ENCODE assay signal across 9 cellular contexts in the genomic region with DNA sequence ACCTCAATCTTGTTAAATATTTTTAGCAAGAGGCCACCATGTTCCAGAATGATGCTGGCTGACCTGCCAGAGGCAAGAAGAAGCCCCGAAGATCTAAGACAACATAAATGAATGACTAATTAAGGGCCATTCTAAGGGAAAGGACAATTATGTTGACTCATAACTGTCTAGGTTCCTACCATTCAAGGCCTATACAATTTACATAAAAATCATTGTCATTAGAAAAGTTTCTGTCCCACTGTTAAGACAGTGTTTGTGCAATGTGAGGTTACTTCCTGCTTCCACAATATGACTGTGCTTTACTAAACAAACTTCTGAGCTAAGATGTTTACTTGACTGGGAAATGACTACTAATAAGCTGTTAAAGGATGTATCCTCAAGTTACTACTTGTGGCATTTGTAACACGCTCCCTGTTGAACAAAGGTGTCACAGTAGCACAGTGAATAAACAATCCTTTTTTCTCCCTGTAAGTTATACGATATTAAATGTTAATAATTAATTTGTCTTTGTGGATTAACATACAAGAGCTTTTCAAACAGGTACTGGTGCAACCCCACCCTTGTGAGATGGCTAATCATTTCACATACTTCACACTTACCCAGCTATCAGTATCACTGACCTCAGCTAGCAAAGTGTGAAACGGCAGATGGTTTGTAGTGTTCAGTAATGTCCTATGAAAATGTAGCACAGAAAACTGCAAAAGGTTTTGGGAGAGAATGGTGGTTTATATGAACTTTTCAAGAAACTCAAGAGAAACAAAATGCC.
A peak's percentile ranks its signal among the peaks of the same experiment; 100 is the strongest.
DNase-seq lines count a peak whose midpoint lies in the region; ATAC-seq and TF ChIP-seq lines count a peak whose summit lies in the region.
"Had no signal": no experiment of that assay in that cellular context is flagged by ENCODE, and none has a peak within 500 bp of the region (broad histone marks: within the 10 kb centered on the region; RNA-seq: fewer than 3 reads in every experiment).

No MANE protein-coding gene starts in this region.

- no peaks in the 10 kb centered on the region for H3K27me3 Mint-ChIP-seq in CD14-positive monocyte (ENCODE audit: low read depth in 3 of 3)

- TF ChIP-seq CTCF in CD14-positive monocyte (IDR thresholded peaks at IDR 0.05) (no peak), fibroblast of villous mesenchyme (IDR thresholded peaks at IDR 0.05; ENCODE audit: insufficient read depth, low read depth, low read length) (no peak), WERI-Rb-1 (IDR thresholded peaks at IDR 0.05; ENCODE audit: low read depth, low read length) (no peak)

- no peak overlapping the region for H3K4me3 ChIP-seq in fibroblast of villous mesenchyme (ENCODE audit: low read depth, low read length)
- H3K4me3 ChIP-seq in SJCRH30, result no peak overlapping the region
- H3K4me3 ChIP-seq in aorta (ENCODE audit: low read length in 2 of 2), result no peak overlapping the region
- H3K4me3 ChIP-seq in WERI-Rb-1 (ENCODE audit: low read depth, low read length), result no peak overlapping the region

- no peaks in the 10 kb centered on the region for H3K9me3 ChIP-seq in SJCRH30 (replicated peaks)
- H3K9me3 ChIP-seq in aorta (ENCODE audit: control insufficient read depth, low read length), result no peaks in the 10 kb centered on the region
- no peaks in the 10 kb centered on the region for H3K9me3 ChIP-seq in WERI-Rb-1 (ENCODE audit: severe bottlenecking)

- peaks cover 5% of the 10 kb centered on the region for H3K4me1 ChIP-seq in SJCRH30
- H3K4me1 ChIP-seq in aorta (ENCODE audit: control insufficient read depth in 1 of 2, insufficient read depth in 2 of 2, low read length in 2 of 2), result peaks cover 0 to 6% of the 10 kb centered on the region in 2 donors

- H3K9me3 Mint-ChIP-seq in CD14-positive monocyte, result peaks cover 0 to 2% (median 0%) of the 10 kb centered on the region in 7 donors

- DNase-seq in CD14-positive monocyte (ENCODE audit: low spot score) (no peak), fibroblast of villous mesenchyme (ENCODE audit: low read depth) (peak; percentile 39), SJCRH30 (no peak), aorta (no peak), WERI-Rb-1 (no peak), head of caudate nucleus (no peak)
- DNase-seq: NCI-H1105 had no signal

- H3K36me3 ChIP-seq in SJCRH30 (no peaks in the 10 kb centered on the region), aorta (ENCODE audit: control insufficient read depth in 1 of 2, insufficient read depth in 2 of 2, low read length in 1 of 2) (no peaks in the 10 kb centered on the region), WERI-Rb-1 (no peaks in the 10 kb centered on the region)

- no peaks in the 10 kb centered on the region for H3K36me3 Mint-ChIP-seq in CD14-positive monocyte

- ATAC-seq in GM19467 (IDR thresholded peaks at IDR 0.05; ENCODE audit: unreplicated experiment) (peak; percentile 56), HG03378 (IDR thresholded peaks at IDR 0.05; ENCODE audit: unreplicated experiment) (peak; percentile 49), aorta (ENCODE audit: low FRiP score) (no peak)

- H3K4me1 Mint-ChIP-seq in CD14-positive monocyte, result peaks cover 19% of the 10 kb centered on the region

- WGBS in aorta, 2 donors, result 88 to 89% methylated on average over 4 of the region's 4 CpGs

- peak overlapping the region in 4 of 7 donors; percentile 18 to 80 (median 48) for H3K27ac Mint-ChIP-seq in CD14-positive monocyte

- no peaks in the 10 kb centered on the region for H3K27me3 ChIP-seq in SJCRH30
- H3K27me3 ChIP-seq in aorta (ENCODE audit: control insufficient read depth in 1 of 2, insufficient read depth in 2 of 2, low read length in 1 of 2), result no peaks in the 10 kb centered on the region
- H3K27me3 ChIP-seq in WERI-Rb-1 (ENCODE audit: insufficient read depth, low read depth, severe bottlenecking), result no peaks in the 10 kb centered on the region

- intact Hi-C loops in CD14-positive monocyte (cut with micrococcal nuclease), result loop anchor here in 1 of 2 donors (5.0 kb wide), 1 partner anchor 88 kb away; no protein-coding TSS in a partner anchor
- intact Hi-C loops in aorta (cut with DNase I), result loop anchor here in 1 of 2 donors (10.0 kb wide), 1 partner anchor 100 kb away; no protein-coding TSS in a partner anchor
- intact Hi-C loops in head of caudate nucleus (cut with DNase I), result no loop called here

- no peak overlapping the region for H3K4me3 Mint-ChIP-seq in CD14-positive monocyte

- no peak overlapping the region for H3K27ac ChIP-seq in SJCRH30
- no peak overlapping the region for H3K27ac ChIP-seq in aorta (ENCODE audit: low read depth in 1 of 2, low read length in 2 of 2)
- no peak overlapping the region for H3K27ac ChIP-seq in WERI-Rb-1
